ENCODE assay signal across 8 cellular contexts in genomic region chr3:4985330-4986174, GRCh38. TPM values are rescaled to one million over a fixed set of nuclear protein-coding genes. Genes with fewer than 3 reads are reported as not detected.
A peak's percentile ranks its signal among the peaks of the same experiment; 100 is the strongest.
DNase-seq lines count a peak whose midpoint lies in the region; ATAC-seq, FAIRE-seq and TF ChIP-seq lines count a peak whose summit lies in the region.

No MANE protein-coding gene starts in this region.

- peak; percentile 13 for ATAC-seq in omental fat pad (ENCODE audit: low FRiP score)
- ATAC-seq in GM18870 (IDR thresholded peaks at IDR 0.05; ENCODE audit: unreplicated experiment) = no peak

- H3K9me3 ChIP-seq in SJSA1 (replicated peaks) = no peaks in the 10 kb centered on the region

- peak overlapping the region; percentile 84 for H3K27ac ChIP-seq in SJSA1
- H3K27ac ChIP-seq in epithelial cell of prostate = peak overlapping the region; percentile 98

- peak; percentile 41 for FAIRE-seq in H54 (lab: Jason Lieb, UNC)

- peaks cover 76% of the 10 kb centered on the region for H3K4me1 ChIP-seq in SJSA1 (replicated peaks)

- H3K36me3 ChIP-seq in SJSA1 = peaks cover 43% of the 10 kb centered on the region

- no peaks in the 10 kb centered on the region for H3K27me3 ChIP-seq in SJSA1 (replicated peaks)

- H3K4me3 ChIP-seq in SJSA1 = no peak overlapping the region

- no peak for TF ChIP-seq CTCF in omental fat pad (IDR thresholded peaks at IDR 0.05)

- DNase-seq in H54 (ENCODE audit: insufficient read length, low spot score) (no peak), SJSA1 (ENCODE audit: low read depth in 1 of 2, low spot score in 2 of 2) (peak; percentile 42 to 48), epithelial cell of prostate (ENCODE audit: low read depth, low spot score) (no peak), omental fat pad (ENCODE audit: low spot score) (no peak), T1000 (lab: John Stamatoyannopoulos, UW) (no peak), cortex of kidney (lab: John Stamatoyannopoulos, UW) (no peak), OCI-M2 (lab: John Stamatoyannopoulos, UW; ENCODE audit: unreplicated experiment) (no peak)

- peak; percentile 27 for TF ChIP-seq POLR2A in H54 (IDR thresholded peaks at IDR 0.05; ENCODE audit: low read depth, low read length)

RNA-seq across cellular contexts. Expression of gene BHLHE40, which starts 6.3 kb away (rescaled TPM):
- total RNA-seq in SJSA1 (2014; rRNA removed; shearing (Covaris generic)) = 6.3 and 8.4 TPM in 2 replicates
- total RNA-seq in omental fat pad = 100 to 1,000 TPM in 1 of 4 donors, 10 to 100 TPM in 3; 16.3 to 101 (median 59.1) TPM

Comparison
In these comparisons a context has a peak if more than half of its experiments do, and no peak if none do; other contexts are left out.
1. DNase-seq: peak in SJSA1 (2 of 2); none in H54 (single experiment), epithelial cell of prostate (single experiment), omental fat pad (single experiment), T1000 (single experiment), cortex of kidney (single experiment) and OCI-M2 (single experiment).